Comparison of ENCODE assay signal across 9 cellular contexts in genomic region chr1:93661829-93662474, GRCh38. TPM values are rescaled to one million over a fixed set of nuclear protein-coding genes. Genes with fewer than 3 reads are reported as not detected.
DNase-seq lines count a peak whose midpoint lies in the region; ATAC-seq, FAIRE-seq and TF ChIP-seq lines count a peak whose summit lies in the region.
"Had no signal": no experiment of that assay in that cellular context is flagged by ENCODE, and none has a peak within 500 bp of the region (broad histone marks: within the 10 kb centered on the region; RNA-seq: fewer than 3 reads in every experiment).

No MANE protein-coding gene starts in this region.

- H3K36me3 ChIP-seq in KMS-11 (ENCODE audit: insufficient read depth) (no peaks in the 10 kb centered on the region), ectodermal cell (ENCODE audit: control insufficient read depth, insufficient read depth, low read length) (no peaks in the 10 kb centered on the region), psoas muscle (ENCODE audit: insufficient read depth in 1 of 2, low read depth in 1 of 2) (no peaks in the 10 kb centered on the region), WERI-Rb-1 (no peaks in the 10 kb centered on the region)

- peak overlapping the region; percentile 46; the same call in 1 of the 2 replicates for H3K9ac ChIP-seq in KMS-11

- ATAC-seq in psoas muscle: no peak
- no peak for ATAC-seq in GM18873 (IDR thresholded peaks at IDR 0.05; ENCODE audit: low FRiP score, unreplicated experiment)

- no peak overlapping the region for H3K4me3 ChIP-seq in GM12865 (ENCODE audit: low read depth, low read length)
- H3K4me3 ChIP-seq in KMS-11 (IDR thresholded peaks at IDR 0.05; ENCODE audit: insufficient read depth, low read depth, low read length): no peak overlapping the region
- no peak overlapping the region for H3K4me3 ChIP-seq in ectodermal cell (ENCODE audit: insufficient read depth, low read depth, low read length)
- peak overlapping the region; percentile 11 for H3K4me3 ChIP-seq in psoas muscle
- H3K4me3 ChIP-seq in WERI-Rb-1 (ENCODE audit: low read depth, low read length): no peak overlapping the region

- DNase-seq in GM12865 (ENCODE audit: low read depth): peak; percentile 13
- DNase-seq in psoas muscle: no peak
- DNase-seq in GM19239 (ENCODE audit: insufficient read length, low spot score): no peak
- DNase-seq in NCI-H2029 treated with DMSO at 0.1 percent for 48 hours (lab: John Stamatoyannopoulos, UW): no peak
- DNase-seq in WERI-Rb-1: no peak
- DNase-seq: activated CD4-positive, alpha-beta T cell treated with anti-CD3 and anti-CD28 coated beads, Interleukin-2, amount 10 ng/mL, durations not matched to agents 7 days and 5 days had no signal

- H3K79me2 ChIP-seq in KMS-11 (ENCODE audit: insufficient read depth, low read depth): no peaks in the 10 kb centered on the region

- H3K27ac ChIP-seq in KMS-11: peak overlapping the region; percentile 65
- H3K27ac ChIP-seq in ectodermal cell (ENCODE audit: insufficient read depth, low read depth, low read length, poor library complexity, severe bottlenecking): peak overlapping the region; percentile 47
- H3K27ac ChIP-seq in psoas muscle: no peak overlapping the region
- H3K27ac ChIP-seq in WERI-Rb-1: no peak overlapping the region

- intact Hi-C loops in psoas muscle (cut with DNase I): no loop called here

- no peaks in the 10 kb centered on the region for H4K20me1 ChIP-seq in KMS-11 (ENCODE audit: insufficient read depth)

- TF ChIP-seq CTCF in GM12865 (IDR thresholded peaks at IDR 0.05; ENCODE audit: insufficient read depth, low read depth, low read length, missing control alignments) (no peak), KMS-11 (conservative IDR thresholded peaks at IDR 0.05; ENCODE audit: low read depth, low read length) (no peak), psoas muscle (IDR thresholded peaks at IDR 0.05) (no peak), WERI-Rb-1 (IDR thresholded peaks at IDR 0.05; ENCODE audit: low read depth, low read length) (no peak)

- H3K4me1 ChIP-seq in KMS-11 (ENCODE audit: low read depth, poor library complexity, severe bottlenecking) (peaks cover 20% of the 10 kb centered on the region), ectodermal cell (ENCODE audit: control insufficient read depth, insufficient read depth, low read length) (peaks cover 10% of the 10 kb centered on the region), psoas muscle (peaks cover 22% of the 10 kb centered on the region)

- no peak for FAIRE-seq in GM19239 (lab: Jason Lieb, UNC)

- no peaks in the 10 kb centered on the region for H3K27me3 ChIP-seq in KMS-11 (ENCODE audit: insufficient read depth, low read depth)
- H3K27me3 ChIP-seq in ectodermal cell (ENCODE audit: control insufficient read depth, insufficient read depth, low read length, poor library complexity, severe bottlenecking): no peaks in the 10 kb centered on the region
- H3K27me3 ChIP-seq in psoas muscle (ENCODE audit: insufficient read depth in 3 of 3, low read length in 2 of 3): no peaks in the 10 kb centered on the region
- no peaks in the 10 kb centered on the region for H3K27me3 ChIP-seq in WERI-Rb-1 (ENCODE audit: insufficient read depth, low read depth, severe bottlenecking)

- H3K9me3 ChIP-seq in ectodermal cell (ENCODE audit: control insufficient read depth, low read length): no peaks in the 10 kb centered on the region
- no peaks in the 10 kb centered on the region for H3K9me3 ChIP-seq in psoas muscle
- H3K9me3 ChIP-seq in WERI-Rb-1 (ENCODE audit: severe bottlenecking): no peaks in the 10 kb centered on the region

- 91 to 95% methylated on average over 7 of the region's 7 CpGs for WGBS in ectodermal cell, 2 experiments
- WGBS in psoas muscle, 3 donors: 48 to 64% (median 51%) methylated on average over 7 of the region's 7 CpGs

- H3K4me2 ChIP-seq in KMS-11: peak overlapping the region; percentile 60

- H2AFZ ChIP-seq in KMS-11 (ENCODE audit: low read depth): peak overlapping the region; percentile 44; the same call in 1 of the 2 replicates

RNA-seq across cellular contexts. Expression of gene BCAR3, which starts 19.7 kb away (rescaled TPM):
- polyA plus RNA-seq in ectodermal cell (2013, experiment 1 of 4): 12.9 TPM
- polyA plus RNA-seq in ectodermal cell (2013, experiment 2 of 4): 13.8 TPM
- polyA plus RNA-seq in ectodermal cell (2013, experiment 3 of 4): 11.5 TPM
- polyA plus RNA-seq in ectodermal cell (2013, experiment 4 of 4): 13.7 TPM
- total RNA-seq in psoas muscle: 10 to 100 TPM; 16.2 to 34.3 (median 21.1) TPM
- polyA plus RNA-seq in psoas muscle: 10 to 100 TPM; 15.8 to 64.1 (median 16.5) TPM

Comparison
In these comparisons a context has a peak if more than half of its experiments do, and no peak if none do; other contexts are left out.
1. H3K27ac ChIP-seq: peak in KMS-11 (single experiment) and ectodermal cell (single experiment); none in psoas muscle (single experiment) and WERI-Rb-1 (single experiment).